ENCODE assay signal across 1 cellular context in genomic region chr19:49390978-49391304, GRCh38.
TF ChIP-seq lines count a peak whose summit lies in the region.

No MANE protein-coding gene starts in this region.

TF ChIP-seq in A549, 52 proteins besides CTCF, POLR2A, EP300 and RAD21 (continued from another document):
- TF ChIP-seq CHD2 (IDR thresholded peaks at IDR 0.05; ENCODE audit: low read length, partially characterized antibody) = no peak
- no peak for TF ChIP-seq CBX2 (IDR thresholded peaks at IDR 0.05; ENCODE audit: borderline replicate concordance, low read depth)
